In the genomic region with DNA sequence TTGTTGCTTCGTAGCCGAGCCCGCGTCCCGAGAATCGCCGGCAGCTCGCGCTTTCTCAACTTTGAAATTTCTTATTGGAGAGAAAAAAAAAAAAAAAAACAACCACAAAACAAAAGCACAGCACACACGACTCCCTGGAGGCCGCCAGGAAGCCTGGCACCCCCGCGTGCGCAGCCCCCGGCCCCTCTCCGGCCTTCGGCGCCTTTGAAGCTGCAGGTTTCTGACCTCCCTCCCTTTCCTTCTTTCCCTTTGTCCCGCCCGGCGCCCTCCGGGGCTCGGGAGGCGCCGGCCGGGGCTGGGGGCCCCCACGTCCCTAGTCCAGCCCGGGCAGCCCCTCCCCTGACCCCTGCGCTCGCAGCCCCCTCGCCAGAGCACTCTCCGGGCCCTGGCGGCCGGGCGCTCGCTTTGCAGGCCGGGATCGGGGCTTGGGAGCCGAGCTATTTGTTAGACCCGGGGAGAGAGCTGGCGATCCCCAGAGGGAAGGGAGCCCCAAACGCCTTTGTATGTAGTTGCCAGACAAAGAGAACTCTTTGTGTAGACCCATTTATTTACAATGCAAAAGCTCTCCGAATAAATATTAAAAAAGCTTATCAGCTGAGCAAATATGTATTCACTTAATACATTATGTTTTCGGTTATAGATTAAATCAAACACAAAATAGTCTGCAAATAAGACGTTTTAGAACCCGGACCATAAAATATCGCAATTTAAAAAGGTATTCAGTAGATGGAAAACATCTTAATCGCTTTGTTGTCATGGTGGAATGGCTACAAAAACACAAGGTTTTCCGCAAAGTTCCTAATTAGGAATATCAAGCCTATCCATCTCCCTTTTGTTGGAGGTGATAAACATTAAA, we compare ENCODE assay signal across 1 cellular context.
TF ChIP-seq lines count a peak whose summit lies in the region.

No MANE protein-coding gene starts in this region.

TF ChIP-seq in SK-N-SH treated with all-trans-retinoic acid at 6 μM for 48 hours, 23 proteins besides CTCF, POLR2A, EP300 and RAD21 (continued from another document):
- TF ChIP-seq ZNF8 (CRISPR knock-in tag; IDR thresholded peaks at IDR 0.05): no peak
- no peak for TF ChIP-seq ZNF565 (CRISPR knock-in tag; conservative IDR thresholded peaks at IDR 0.05; ENCODE audit: low read depth)
- no peak for TF ChIP-seq RARB (CRISPR knock-in tag; IDR thresholded peaks at IDR 0.05)
- TF ChIP-seq BACH2 (CRISPR knock-in tag; IDR thresholded peaks at IDR 0.05; ENCODE audit: borderline replicate concordance): no peak
- no peak for TF ChIP-seq GLIS3 (CRISPR knock-in tag; IDR thresholded peaks at IDR 0.05)
- no peak for TF ChIP-seq ZC3H10 (CRISPR knock-in tag; IDR thresholded peaks at IDR 0.05)
- no peak for TF ChIP-seq SNAI2 (CRISPR knock-in tag; IDR thresholded peaks at IDR 0.05)
- no peak for TF ChIP-seq ISL1 (CRISPR knock-in tag; IDR thresholded peaks at IDR 0.05)
- TF ChIP-seq, protein P1, sequence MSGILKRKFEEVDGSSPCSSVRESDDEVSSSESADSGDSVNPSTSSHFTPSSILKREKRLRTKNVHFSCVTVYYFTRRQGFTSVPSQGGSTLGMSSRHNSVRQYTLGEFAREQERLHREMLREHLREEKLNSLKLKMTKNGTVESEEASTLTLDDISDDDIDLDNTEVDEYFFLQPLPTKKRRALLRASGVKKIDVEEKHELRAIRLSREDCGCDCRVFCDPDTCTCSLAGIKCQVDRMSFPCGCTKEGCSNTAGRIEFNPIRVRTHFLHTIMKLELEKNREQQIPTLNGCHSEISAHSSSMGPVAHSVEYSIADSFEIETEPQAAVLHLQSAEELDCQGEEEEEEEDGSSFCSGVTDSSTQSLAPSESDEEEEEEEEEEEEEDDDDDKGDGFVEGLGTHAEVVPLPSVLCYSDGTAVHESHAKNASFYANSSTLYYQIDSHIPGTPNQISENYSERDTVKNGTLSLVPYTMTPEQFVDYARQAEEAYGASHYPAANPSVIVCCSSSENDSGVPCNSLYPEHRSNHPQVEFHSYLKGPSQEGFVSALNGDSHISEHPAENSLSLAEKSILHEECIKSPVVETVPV (CRISPR knock-in tag; IDR thresholded peaks at IDR 0.05): no peak
- no peak for TF ChIP-seq ESRRG (CRISPR knock-in tag; IDR thresholded peaks at IDR 0.05)
- TF ChIP-seq ZFP3 (CRISPR knock-in tag; IDR thresholded peaks at IDR 0.05): no peak
- no peak for TF ChIP-seq ZFP30 (CRISPR knock-in tag; IDR thresholded peaks at IDR 0.05)
